In genomic region chr7:158836692-158837091, GRCh38 we compare ENCODE assay signal across 28 cellular contexts.
"Had no signal": no experiment of that assay in that cellular context is flagged by ENCODE, and none has a peak within 500 bp of the region (broad histone marks: within the 10 kb centered on the region; RNA-seq: fewer than 3 reads in every experiment).

No MANE protein-coding gene starts in this region.

- DNase-seq: heart left ventricle; hypothalamus; islet precursor cell; left ventricle myocardium inferior; naive B cell; natural killer cell; nephron progenitor cell; occipital lobe; ovary; stimulated activated CD4-positive, alpha-beta T cell treated with anti-CD3 and anti-CD28 coated beads, Interleukin-12 subunit alpha, Interleukin-12 subunit beta, amount 100 ng/mL, for 4 hours; stimulated activated CD4-positive, alpha-beta T cell treated with anti-CD3 and anti-CD28 coated beads, Interleukin-15, amount 100 ng/mL, for 24 hours; stimulated activated CD4-positive, alpha-beta T cell treated with anti-CD3 and anti-CD28 coated beads, Interleukin-2, amount 100 ng/mL, for 24 hours; stimulated activated CD4-positive, alpha-beta T cell treated with anti-CD3 and anti-CD28 coated beads, Interleukin-4, amount 100 ng/mL, for 1 hour; stimulated activated naive B cell treated with anti-CD40 and anti-IgM and Interleukin-4, amounts not matched to agents 10 μg/mL and 1 μg/mL and 100 μg/mL, for 72 hours; tibial artery; trophoblast cell; upper lobe of right lung had no signal

- H3K27ac Mint-ChIP-seq: mesothelial cell of epicardium; naive B cell; natural killer cell; nephron progenitor cell; neural progenitor cell; progenitor cell of endocrine pancreas; stimulated activated naive B cell treated with anti-CD40 and anti-IgM and Interleukin-4, amounts not matched to agents 10 μg/mL and 1 μg/mL and 100 μg/mL, for 72 hours; stimulated activated naive CD8-positive, alpha-beta T cell treated with anti-CD3 and anti-CD28 coated beads, Interleukin-15, Interleukin-2, amounts not matched to agents 100 ng/mL and 50 ng/mL, for 24 hours had no signal

- H3K27ac ChIP-seq: heart left ventricle, left ventricle myocardium inferior, neural progenitor cell, neutrophil, ovary, right atrium auricular region, skin epidermis, suprapubic skin, thoracic aorta, tibial artery, upper lobe of right lung had no signal

- H3K4me2 ChIP-seq: neural progenitor cell had no signal

- H3K4me3 Mint-ChIP-seq: mesothelial cell of epicardium; natural killer cell; nephron progenitor cell; neural progenitor cell; stimulated activated naive B cell treated with anti-CD40 and anti-IgM and Interleukin-4, amounts not matched to agents 10 μg/mL and 1 μg/mL and 100 μg/mL, for 72 hours; stimulated activated naive CD8-positive, alpha-beta T cell treated with anti-CD3 and anti-CD28 coated beads, Interleukin-15, Interleukin-2, amounts not matched to agents 100 ng/mL and 50 ng/mL, for 24 hours had no signal

- H3K4me3 ChIP-seq: heart left ventricle, left ventricle myocardium inferior, lung, neural progenitor cell, ovary, right atrium auricular region, skin epidermis, suprapubic skin, thoracic aorta, tibial artery, upper lobe of right lung had no signal

- H3K27me3 ChIP-seq: heart left ventricle, neural progenitor cell, neutrophil, ovary, right atrium auricular region, suprapubic skin, tibial artery, upper lobe of right lung had no signal

- H3K36me3 Mint-ChIP-seq: mesothelial cell of epicardium; naive B cell; natural killer cell; neural progenitor cell; stimulated activated naive B cell treated with anti-CD40 and anti-IgM and Interleukin-4, amounts not matched to agents 10 μg/mL and 1 μg/mL and 100 μg/mL, for 72 hours had no signal

- H3K4me1 ChIP-seq: neural progenitor cell, right atrium auricular region, suprapubic skin, tibial artery, upper lobe of right lung had no signal

- H3K9me3 ChIP-seq: heart left ventricle, left ventricle myocardium inferior, neutrophil, ovary, right atrium auricular region, suprapubic skin, thoracic aorta, tibial artery, upper lobe of right lung had no signal

- H3K4me1 Mint-ChIP-seq: naive B cell had no signal

- H3K27me3 Mint-ChIP-seq: stimulated activated naive CD8-positive, alpha-beta T cell treated with anti-CD3 and anti-CD28 coated beads, Interleukin-15, Interleukin-2, amounts not matched to agents 100 ng/mL and 50 ng/mL, for 24 hours had no signal

- H2AFZ ChIP-seq: neural progenitor cell had no signal

- H3K9me3 Mint-ChIP-seq: naive B cell; natural killer cell; stimulated activated naive CD8-positive, alpha-beta T cell treated with anti-CD3 and anti-CD28 coated beads, Interleukin-15, Interleukin-2, amounts not matched to agents 100 ng/mL and 50 ng/mL, for 24 hours had no signal

- H3K9ac ChIP-seq: neural progenitor cell had no signal

- H3K36me3 ChIP-seq: heart left ventricle, left ventricle myocardium inferior, neural progenitor cell, neutrophil, ovary, right atrium auricular region, suprapubic skin, thoracic aorta, tibial artery, upper lobe of right lung had no signal

- ATAC-seq: heart left ventricle; natural killer cell; sciatic nerve; stimulated activated naive B cell treated with anti-CD40 and anti-IgM and Interleukin-4, amounts not matched to agents 10 μg/mL and 1 μg/mL and 100 μg/mL, for 72 hours; upper lobe of right lung had no signal
